16 cellular contexts compared by ENCODE assay signal in genomic region chr5:93602261-93603149, GRCh38. TPM values are rescaled to one million over a fixed set of nuclear protein-coding genes. Genes with fewer than 3 reads are reported as not detected.
A peak's percentile ranks its signal among the peaks of the same experiment; 100 is the strongest.
DNase-seq lines count a peak whose midpoint lies in the region; ATAC-seq and TF ChIP-seq lines count a peak whose summit lies in the region.
"Had no signal": no experiment of that assay in that cellular context is flagged by ENCODE, and none has a peak within 500 bp of the region (broad histone marks: within the 10 kb centered on the region; RNA-seq: fewer than 3 reads in every experiment).

No MANE protein-coding gene starts in this region.

- H3K4me1 ChIP-seq in iPS-18a (ENCODE audit: control insufficient read depth, low read depth, low read length), result peaks cover 15% of the 10 kb centered on the region

- no peak for TF ChIP-seq CTCF in WERI-Rb-1 (IDR thresholded peaks at IDR 0.05; ENCODE audit: low read depth, low read length)

- H3K4me3 ChIP-seq in WERI-Rb-1 (ENCODE audit: low read depth, low read length) (peak overlapping the region; percentile 54), iPS-18a (ENCODE audit: low read length) (peak overlapping the region; percentile 10)
- H3K4me3 ChIP-seq: SJSA1 had no signal

- peaks cover 29 to 38% of the 10 kb centered on the region in 2 donors for H3K27me3 Mint-ChIP-seq in stimulated activated naive B cell treated with anti-CD40 and anti-IgM and Interleukin-4, amounts not matched to agents 10 μg/mL and 1 μg/mL and 100 μg/mL, for 72 hours
- H3K27me3 Mint-ChIP-seq in activated CD8-positive, alpha-beta T cell treated with anti-CD3 and anti-CD28 coated beads, Interleukin-2, amount 10 ng/mL, durations not matched to agents 7 days and 5 days (ENCODE audit: low read depth), result peaks cover 37% of the 10 kb centered on the region

- no peaks in the 10 kb centered on the region for H3K27me3 ChIP-seq in WERI-Rb-1 (ENCODE audit: insufficient read depth, low read depth, severe bottlenecking)
- H3K27me3 ChIP-seq in iPS-18a (ENCODE audit: control insufficient read depth, insufficient read depth, low read length), result peaks cover 100% of the 10 kb centered on the region
- H3K27me3 ChIP-seq: SJSA1 had no signal

- no peak overlapping the region for H3K9ac ChIP-seq in iPS-18a (ENCODE audit: low read length)

- DNase-seq in NCI-H2171 treated with DMSO at 0.1 percent for 48 hours (lab: John Stamatoyannopoulos, UW) (peak; percentile 65), NCI-H2171 (lab: John Stamatoyannopoulos, UW) (no peak), WERI-Rb-1 (peak; percentile 79), NCI-H510A (lab: John Stamatoyannopoulos, UW) (no peak), RKO (ENCODE audit: low spot score) (no peak)
- DNase-seq in stimulated activated naive B cell treated with anti-CD40 and anti-IgM and Interleukin-4, amounts not matched to agents 10 μg/mL and 1 μg/mL and 100 μg/mL, for 72 hours, result no peak
- no peak for DNase-seq in activated CD8-positive, alpha-beta T cell treated with anti-CD3 and anti-CD28 coated beads, Interleukin-2, amount 10 ng/mL, durations not matched to agents 7 days and 5 days
- DNase-seq: 8988T; activated CD4-positive, alpha-beta T cell treated with anti-CD3 and anti-CD28 coated beads, Interleukin-2, amount 10 ng/mL, durations not matched to agents 7 days and 5 days; activated naive CD8-positive, alpha-beta T cell treated with anti-CD3 and anti-CD28 coated beads, Interleukin-2, amount 10 ng/mL, durations not matched to agents 7 days and 5 days; DMS 273 treated with DMSO at 0.1 percent for 48 hours; MM.1S; naive thymus-derived CD4-positive, alpha-beta T cell; NCI-H526 treated with DMSO at 0.1 percent for 48 hours had no signal

- H3K27ac ChIP-seq in WERI-Rb-1, result peak overlapping the region; percentile 80
- no peak overlapping the region for H3K27ac ChIP-seq in iPS-18a (ENCODE audit: low read length)
- H3K27ac ChIP-seq: SJSA1 had no signal

- H3K27ac Mint-ChIP-seq in stimulated activated naive B cell treated with anti-CD40 and anti-IgM and Interleukin-4, amounts not matched to agents 10 μg/mL and 1 μg/mL and 100 μg/mL, for 72 hours, result peak overlapping the region; percentile 67
- no peak overlapping the region for H3K27ac Mint-ChIP-seq in activated CD8-positive, alpha-beta T cell treated with anti-CD3 and anti-CD28 coated beads, Interleukin-2, amount 10 ng/mL, durations not matched to agents 7 days and 5 days

- CTCF ChIA-PET in activated CD8-positive, alpha-beta T cell treated with anti-CD3 and anti-CD28 coated beads, Interleukin-2, amount 10 ng/mL, durations not matched to agents 7 days and 5 days (lab: Charles Lee), result interaction anchor here (0.8 to 2.0 kb wide), 4 partner anchors 10 to 313 kb away, joined by 3 to 6 read pairs (median 3); no protein-coding TSS in a partner anchor

- ATAC-seq in stimulated activated naive B cell treated with anti-CD40 and anti-IgM and Interleukin-4, amounts not matched to agents 10 μg/mL and 1 μg/mL and 100 μg/mL, for 72 hours (replicated peaks), result no peak
- no peak for ATAC-seq in activated CD8-positive, alpha-beta T cell treated with anti-CD3 and anti-CD28 coated beads, Interleukin-2, amount 10 ng/mL, durations not matched to agents 7 days and 5 days
- ATAC-seq: naive thymus-derived CD4-positive, alpha-beta T cell had no signal

- H3K36me3 ChIP-seq in WERI-Rb-1 (no peaks in the 10 kb centered on the region), iPS-18a (ENCODE audit: control insufficient read depth, low read depth, low read length) (no peaks in the 10 kb centered on the region)
- H3K36me3 ChIP-seq: SJSA1 had no signal

- H3K4me3 Mint-ChIP-seq in stimulated activated naive B cell treated with anti-CD40 and anti-IgM and Interleukin-4, amounts not matched to agents 10 μg/mL and 1 μg/mL and 100 μg/mL, for 72 hours, result no peak overlapping the region
- no peak overlapping the region for H3K4me3 Mint-ChIP-seq in activated CD8-positive, alpha-beta T cell treated with anti-CD3 and anti-CD28 coated beads, Interleukin-2, amount 10 ng/mL, durations not matched to agents 7 days and 5 days
- H3K4me3 Mint-ChIP-seq: activated CD4-positive, alpha-beta T cell treated with anti-CD3 and anti-CD28 coated beads, Interleukin-2, amount 10 ng/mL, durations not matched to agents 7 days and 5 days; activated naive CD8-positive, alpha-beta T cell treated with anti-CD3 and anti-CD28 coated beads, Interleukin-2, amount 10 ng/mL, durations not matched to agents 7 days and 5 days had no signal

- peaks cover 2 to 8% of the 10 kb centered on the region in 2 donors for H3K36me3 Mint-ChIP-seq in stimulated activated naive B cell treated with anti-CD40 and anti-IgM and Interleukin-4, amounts not matched to agents 10 μg/mL and 1 μg/mL and 100 μg/mL, for 72 hours
- peaks cover 9% of the 10 kb centered on the region for H3K36me3 Mint-ChIP-seq in activated CD8-positive, alpha-beta T cell treated with anti-CD3 and anti-CD28 coated beads, Interleukin-2, amount 10 ng/mL, durations not matched to agents 7 days and 5 days (ENCODE audit: low read depth)

- no peaks in the 10 kb centered on the region for H3K9me3 ChIP-seq in WERI-Rb-1 (ENCODE audit: severe bottlenecking)
- H3K9me3 ChIP-seq in iPS-18a (ENCODE audit: control insufficient read depth, low read depth, low read length), result peaks cover 3% of the 10 kb centered on the region
- H3K9me3 ChIP-seq: SJSA1 had no signal

- peaks cover 6 to 18% of the 10 kb centered on the region in 2 donors for H3K4me1 Mint-ChIP-seq in stimulated activated naive B cell treated with anti-CD40 and anti-IgM and Interleukin-4, amounts not matched to agents 10 μg/mL and 1 μg/mL and 100 μg/mL, for 72 hours
- H3K4me1 Mint-ChIP-seq in activated CD8-positive, alpha-beta T cell treated with anti-CD3 and anti-CD28 coated beads, Interleukin-2, amount 10 ng/mL, durations not matched to agents 7 days and 5 days (ENCODE audit: low read depth), result no peaks in the 10 kb centered on the region
- H3K4me1 Mint-ChIP-seq: activated CD4-positive, alpha-beta T cell treated with anti-CD3 and anti-CD28 coated beads, Interleukin-2, amount 10 ng/mL, durations not matched to agents 7 days and 5 days; activated naive CD8-positive, alpha-beta T cell treated with anti-CD3 and anti-CD28 coated beads, Interleukin-2, amount 10 ng/mL, durations not matched to agents 7 days and 5 days had no signal

- POLR2A ChIA-PET in activated CD8-positive, alpha-beta T cell treated with anti-CD3 and anti-CD28 coated beads, Interleukin-2, amount 10 ng/mL, durations not matched to agents 7 days and 5 days (lab: Charles Lee), result no interaction called here

- H3K9me3 Mint-ChIP-seq in stimulated activated naive B cell treated with anti-CD40 and anti-IgM and Interleukin-4, amounts not matched to agents 10 μg/mL and 1 μg/mL and 100 μg/mL, for 72 hours, result peaks cover 0 to 3% of the 10 kb centered on the region in 2 donors
- H3K9me3 Mint-ChIP-seq in activated CD8-positive, alpha-beta T cell treated with anti-CD3 and anti-CD28 coated beads, Interleukin-2, amount 10 ng/mL, durations not matched to agents 7 days and 5 days (ENCODE audit: insufficient read depth), result peaks cover 5% of the 10 kb centered on the region
- H3K9me3 Mint-ChIP-seq: activated CD4-positive, alpha-beta T cell treated with anti-CD3 and anti-CD28 coated beads, Interleukin-2, amount 10 ng/mL, durations not matched to agents 7 days and 5 days had no signal

RNA-seq across cellular contexts. Expression of gene NR2F1, which starts 19.5 kb away (rescaled TPM):
- total RNA-seq in activated CD8-positive, alpha-beta T cell treated with anti-CD3 and anti-CD28 coated beads, Interleukin-2, amount 10 ng/mL, durations not matched to agents 7 days and 5 days, result not detected
- total RNA-seq: activated CD4-positive, alpha-beta T cell treated with anti-CD3 and anti-CD28 coated beads, Interleukin-2, amount 10 ng/mL, durations not matched to agents 7 days and 5 days; activated naive CD8-positive, alpha-beta T cell treated with anti-CD3 and anti-CD28 coated beads, Interleukin-2, amount 10 ng/mL, durations not matched to agents 7 days and 5 days; naive thymus-derived CD4-positive, alpha-beta T cell had no signal

RNA-seq across cellular contexts. Expression of gene NR2F1-AS1, which starts 21.5 kb away (rescaled TPM):
- not detected for total RNA-seq in activated CD8-positive, alpha-beta T cell treated with anti-CD3 and anti-CD28 coated beads, Interleukin-2, amount 10 ng/mL, durations not matched to agents 7 days and 5 days
- total RNA-seq: activated CD4-positive, alpha-beta T cell treated with anti-CD3 and anti-CD28 coated beads, Interleukin-2, amount 10 ng/mL, durations not matched to agents 7 days and 5 days; activated naive CD8-positive, alpha-beta T cell treated with anti-CD3 and anti-CD28 coated beads, Interleukin-2, amount 10 ng/mL, durations not matched to agents 7 days and 5 days; naive thymus-derived CD4-positive, alpha-beta T cell had no signal

Comparison
In these comparisons a context has a peak if more than half of its experiments do, and no peak if none do; other contexts are left out.
1. DNase-seq: peak in NCI-H2171 treated with DMSO at 0.1 percent for 48 hours (single experiment) and WERI-Rb-1 (single experiment); none in NCI-H2171 (single experiment), stimulated activated naive B cell treated with anti-CD40 and anti-IgM and Interleukin-4, amounts not matched to agents 10 μg/mL and 1 μg/mL and 100 μg/mL, for 72 hours (single experiment), activated CD8-positive, alpha-beta T cell treated with anti-CD3 and anti-CD28 coated beads, Interleukin-2, amount 10 ng/mL, durations not matched to agents 7 days and 5 days (single experiment), NCI-H510A (single experiment) and RKO (single experiment).